In genomic region chr6:63272397-63272796, GRCh38 we compare ENCODE assay signal across 8 cellular contexts. TPM values are rescaled to one million over a fixed set of nuclear protein-coding genes. Genes with fewer than 3 reads are reported as not detected.
DNase-seq lines count a peak whose midpoint lies in the region; ATAC-seq and TF ChIP-seq lines count a peak whose summit lies in the region.

No MANE protein-coding gene starts in this region.

- H3K4me3 Mint-ChIP-seq in activated T-cell treated with anti-CD3 and anti-CD28 coated beads, Interleukin-2, amount 50 U/mL, for 24 hours = no peak overlapping the region

- TF ChIP-seq POLR2A in adrenal gland (IDR thresholded peaks at IDR 0.05) = no peak
- no peak for TF ChIP-seq POLR2A in right lobe of liver (IDR thresholded peaks at IDR 0.05)
- TF ChIP-seq POLR2A in gastrocnemius medialis (IDR thresholded peaks at IDR 0.05) = no peak

- DNase-seq in EH (ENCODE audit: low read depth) (peak; percentile 15), M059J (ENCODE audit: low read depth) (peak; percentile 38), adrenal gland (peak in 1 of 7 donors; percentile 5), right lobe of liver (no peak), gastrocnemius medialis (no peak)
- DNase-seq in activated T-cell treated with anti-CD3 and anti-CD28 coated beads, Interleukin-2, amount 50 U/mL, for 24 hours = no peak

- H3K4me3 ChIP-seq in adrenal gland = no peak overlapping the region
- no peak overlapping the region for H3K4me3 ChIP-seq in right lobe of liver
- no peak overlapping the region for H3K4me3 ChIP-seq in gastrocnemius medialis

- 2 to 5% (median 4%) methylated on average over 1 of the region's 1 CpG for WGBS in adrenal gland, 4 donors
- WGBS in right lobe of liver (ENCODE audit: insufficient coverage, low coverage, low lambda C conversion rate, missing lambda C conversion rate) = 0% methylated on average over 1 of the region's 1 CpG

- H3K4me1 Mint-ChIP-seq in activated T-cell treated with anti-CD3 and anti-CD28 coated beads, Interleukin-2, amount 50 U/mL, for 24 hours (ENCODE audit: low read depth) = no peaks in the 10 kb centered on the region

- peak in 5 of 6 experiments; percentile 25 to 41 (median 28) for TF ChIP-seq CTCF in adrenal gland (IDR thresholded peaks at IDR 0.05)
- TF ChIP-seq CTCF in right lobe of liver (IDR thresholded peaks at IDR 0.05) = peak; percentile 39 to 56 (median 48)
- TF ChIP-seq CTCF in gastrocnemius medialis (IDR thresholded peaks at IDR 0.05 in 4 of 5, conservative IDR thresholded peaks at IDR 0.05 in 1 of 5) = no peak

- H3K9me3 ChIP-seq in adrenal gland (replicated peaks in 1 of 3) = no peaks in the 10 kb centered on the region
- no peaks in the 10 kb centered on the region for H3K9me3 ChIP-seq in right lobe of liver
- no peaks in the 10 kb centered on the region for H3K9me3 ChIP-seq in gastrocnemius medialis

- no peak overlapping the region for H3K27ac ChIP-seq in adrenal gland
- no peak overlapping the region for H3K27ac ChIP-seq in right lobe of liver
- no peak overlapping the region for H3K27ac ChIP-seq in gastrocnemius medialis

- H3K27me3 ChIP-seq in adrenal gland = no peaks in the 10 kb centered on the region
- no peaks in the 10 kb centered on the region for H3K27me3 ChIP-seq in right lobe of liver
- no peaks in the 10 kb centered on the region for H3K27me3 ChIP-seq in gastrocnemius medialis

- intact Hi-C loops in adrenal gland (cut with DNase I) = no loop called here
- intact Hi-C loops in right lobe of liver (cut with DNase I) = loop anchor here in 1 of 2 donors (10.0 kb wide), 1 partner anchor 208 kb away; no protein-coding TSS in a partner anchor
- intact Hi-C loops in gastrocnemius medialis (cut with DNase I; ENCODE audit: low total_unique reads) = no loop called here

- no peaks in the 10 kb centered on the region for H3K36me3 Mint-ChIP-seq in activated T-cell treated with anti-CD3 and anti-CD28 coated beads, Interleukin-2, amount 50 U/mL, for 24 hours (ENCODE audit: low read depth)

- H3K4me1 ChIP-seq in adrenal gland (replicated peaks in 1 of 2) = no peaks in the 10 kb centered on the region
- H3K4me1 ChIP-seq in right lobe of liver = peaks cover 0 to 5% (median 0%) of the 10 kb centered on the region in 4 donors
- H3K4me1 ChIP-seq in gastrocnemius medialis = no peaks in the 10 kb centered on the region

- in situ Hi-C loops in gastrocnemius medialis (cut with MboI; ENCODE audit: low sequenced_read_pairs in 4 of 4) = no loop called here

- no peaks in the 10 kb centered on the region for H3K27me3 Mint-ChIP-seq in activated T-cell treated with anti-CD3 and anti-CD28 coated beads, Interleukin-2, amount 50 U/mL, for 24 hours

- peaks cover 4% of the 10 kb centered on the region for H3K9me3 Mint-ChIP-seq in activated T-cell treated with anti-CD3 and anti-CD28 coated beads, Interleukin-2, amount 50 U/mL, for 24 hours

- ATAC-seq in right lobe of liver = peak; percentile 59 to 74 (median 61)
- ATAC-seq in HG03442 (IDR thresholded peaks at IDR 0.05; ENCODE audit: unreplicated experiment) = no peak
- ATAC-seq in HG02678 (IDR thresholded peaks at IDR 0.05; ENCODE audit: unreplicated experiment) = no peak
- no peak for ATAC-seq in gastrocnemius medialis

- H3K36me3 ChIP-seq in adrenal gland (replicated peaks in 1 of 2) (no peaks in the 10 kb centered on the region), right lobe of liver (no peaks in the 10 kb centered on the region), gastrocnemius medialis (no peaks in the 10 kb centered on the region)

- no peak overlapping the region for H3K27ac Mint-ChIP-seq in activated T-cell treated with anti-CD3 and anti-CD28 coated beads, Interleukin-2, amount 50 U/mL, for 24 hours

RNA-seq across cellular contexts. Expression of gene LGSN, which starts 47.4 kb away (rescaled TPM):
- total RNA-seq in M059J (2014; rRNA removed; shearing (Covaris generic)) = 0.07 TPM in 1 of 2 replicates, not detected in the other
- total RNA-seq in adrenal gland = under 1 TPM in 2 of 8 donors, not detected in 6; 0.04 to 0.19 TPM
- under 1 TPM in 1 of 3 donors, not detected in 2; 0.03 TPM for polyA plus RNA-seq in adrenal gland
- total RNA-seq in right lobe of liver = 1 to 10 TPM in 2 of 6 experiments, under 1 TPM in 2, not detected in 2; 0.09 to 1.7 (median 1.00) TPM
- total RNA-seq in gastrocnemius medialis = not detected

Comparison
In these comparisons a context has a peak if more than half of its experiments do, and no peak if none do; other contexts are left out.
1. DNase-seq: peak in EH (single experiment) and M059J (single experiment); none in right lobe of liver (0 of 3), activated T-cell treated with anti-CD3 and anti-CD28 coated beads, Interleukin-2, amount 50 U/mL, for 24 hours (single experiment) and gastrocnemius medialis (0 of 2).
2. CTCF ChIP-seq: peak in adrenal gland (5 of 6) and right lobe of liver (4 of 4); none in gastrocnemius medialis (0 of 5).
3. ATAC-seq: peak in right lobe of liver (4 of 4); none in HG03442 (single experiment), HG02678 (single experiment) and gastrocnemius medialis (0 of 2).